Comparison of ENCODE assay signal across 16 cellular contexts in genomic region chr2:60405266-60405665, GRCh38.
"Had no signal": no experiment of that assay in that cellular context is flagged by ENCODE, and none has a peak within 500 bp of the region (broad histone marks: within the 10 kb centered on the region; RNA-seq: fewer than 3 reads in every experiment).

No MANE protein-coding gene starts in this region.

- H3K4me1 ChIP-seq: tibial artery had no signal

- H3K27ac ChIP-seq: coronary artery, heart left ventricle, right atrium auricular region, tibial artery had no signal

- H3K27me3 ChIP-seq: right atrium auricular region had no signal

- H3K36me3 Mint-ChIP-seq: natural killer cell had no signal

- H3K36me3 ChIP-seq: heart left ventricle, right atrium auricular region, tibial artery had no signal

- H3K9me3 ChIP-seq: heart left ventricle, mucosa of descending colon, right atrium auricular region, tibial artery had no signal

- H3K4me3 ChIP-seq: coronary artery, heart left ventricle, mucosa of descending colon, right atrium auricular region, tibial artery had no signal

- H3K27me3 Mint-ChIP-seq: stimulated activated naive CD8-positive, alpha-beta T cell treated with anti-CD3 and anti-CD28 coated beads, Interleukin-15, Interleukin-2, amounts not matched to agents 100 ng/mL and 50 ng/mL, for 24 hours had no signal

- H3K27ac Mint-ChIP-seq: natural killer cell; stimulated activated naive CD8-positive, alpha-beta T cell treated with anti-CD3 and anti-CD28 coated beads, Interleukin-15, Interleukin-2, amounts not matched to agents 100 ng/mL and 50 ng/mL, for 24 hours had no signal

- H3K9me3 Mint-ChIP-seq: natural killer cell; stimulated activated naive CD8-positive, alpha-beta T cell treated with anti-CD3 and anti-CD28 coated beads, Interleukin-15, Interleukin-2, amounts not matched to agents 100 ng/mL and 50 ng/mL, for 24 hours had no signal

- ATAC-seq: esophagus mucosa, left colon, mucosa of descending colon, natural killer cell had no signal

- DNase-seq: central memory CD4-positive, alpha-beta T cell; effector memory CD4-positive, alpha-beta T cell; heart left ventricle; hippocampal formation; left colon; mammary epithelial cell; mucosa of descending colon; natural killer cell; posterior cingulate gyrus; small intestine; stimulated activated CD4-positive, alpha-beta T cell treated with anti-CD3 and anti-CD28 coated beads, Interleukin-2, amount 100 ng/mL, for 48 hours; tibial artery had no signal

- H3K4me3 Mint-ChIP-seq: natural killer cell; stimulated activated naive CD8-positive, alpha-beta T cell treated with anti-CD3 and anti-CD28 coated beads, Interleukin-15, Interleukin-2, amounts not matched to agents 100 ng/mL and 50 ng/mL, for 24 hours had no signal
